Comparison of ENCODE assay signal across 18 cellular contexts in genomic region chr4:188423039-188423438, GRCh38.
A peak's percentile ranks its signal among the peaks of the same experiment; 100 is the strongest.
DNase-seq lines count a peak whose midpoint lies in the region; ATAC-seq, FAIRE-seq and TF ChIP-seq lines count a peak whose summit lies in the region.
"Had no signal": no experiment of that assay in that cellular context is flagged by ENCODE, and none has a peak within 500 bp of the region (broad histone marks: within the 10 kb centered on the region; RNA-seq: fewer than 3 reads in every experiment).

No MANE protein-coding gene starts in this region.

- POLR2A ChIA-PET in GM10248 (lab: Yijun Ruan, JAX) = no interaction called here

- H3K4me3 Mint-ChIP-seq in neural progenitor cell = no peak overlapping the region
- H3K4me3 Mint-ChIP-seq: H9 had no signal

- no peaks in the 10 kb centered on the region for H3F3A ChIP-seq in neural progenitor cell (ENCODE audit: low read depth)

- no peaks in the 10 kb centered on the region for H3K36me3 Mint-ChIP-seq in neural progenitor cell

- H3K27me3 ChIP-seq in neural progenitor cell = no peaks in the 10 kb centered on the region
- H3K27me3 ChIP-seq in pancreas = peaks cover 0 to 6% (median 0%) of the 10 kb centered on the region in 4 donors

- no peaks in the 10 kb centered on the region for H4K20me1 ChIP-seq in neural progenitor cell (ENCODE audit: low read depth)

- DNase-seq in COLO829 (ENCODE audit: low spot score) (peak; percentile 50), M059J (ENCODE audit: low read depth) (peak; percentile 59), epithelial cell of esophagus (ENCODE audit: low read depth) (peak; percentile 71), neural progenitor cell (ENCODE audit: low spot score) (no peak), NCI-H1930 (lab: John Stamatoyannopoulos, UW) (no peak), NOMO-1 treated with dmso at 0.1 percent for 144 hours (lab: John Stamatoyannopoulos, UW; ENCODE audit: unreplicated experiment) (no peak), pancreas (no peak), GM10248 (ENCODE audit: extremely low spot score) (no peak)
- DNase-seq: Caco-2, DMS79 treated with DMSO at 0.1 percent for 48 hours, H9, NCI-H1417 treated with DMSO at 0.1 percent for 48 hours, NCI-H2029 treated with DMSO at 0.1 percent for 48 hours, NCI-H748 treated with DMSO at 0.1 percent for 48 hours, Right ventricle myocardium superior had no signal

- H3K27ac ChIP-seq in neural progenitor cell = no peak overlapping the region
- H3K27ac ChIP-seq in pancreas = no peak overlapping the region

- WGBS in pancreas, 2 donors = 63 to 84% methylated on average over 4 of the region's 4 CpGs

- H3K9me3 Mint-ChIP-seq in neural progenitor cell = peaks cover 2% of the 10 kb centered on the region

- intact Hi-C loops in pancreas (cut with DNase I) = no loop called here

- H3K4me3 ChIP-seq in epithelial cell of esophagus (ENCODE audit: low read length) (no peak overlapping the region), neural progenitor cell (no peak overlapping the region), pancreas (no peak overlapping the region)
- H3K4me3 ChIP-seq: GM12878 had no signal

- no peak for ATAC-seq in pancreas
- ATAC-seq: GM12878, Panc1 had no signal

- no peak for FAIRE-seq in pancreas (lab: Jason Lieb, UNC)
- FAIRE-seq: G401.6, GM12878 had no signal

- H3K27me3 Mint-ChIP-seq in neural progenitor cell (ENCODE audit: insufficient read depth, low read depth) = peaks cover 2% of the 10 kb centered on the region

- no peak overlapping the region for H3K9ac ChIP-seq in neural progenitor cell

- peak overlapping the region; percentile 23 for H2AFZ ChIP-seq in neural progenitor cell (replicated peaks)

- H3K36me3 ChIP-seq in neural progenitor cell (peaks cover 5% of the 10 kb centered on the region), pancreas (no peaks in the 10 kb centered on the region)

- no peaks in the 10 kb centered on the region for H3K4me1 Mint-ChIP-seq in neural progenitor cell

- TF ChIP-seq CTCF in epithelial cell of esophagus (IDR thresholded peaks at IDR 0.05; ENCODE audit: insufficient read depth, low read depth, low read length, missing control alignments) (no peak), neural progenitor cell (IDR thresholded peaks at IDR 0.05) (no peak), pancreas (IDR thresholded peaks at IDR 0.05) (no peak), GM10248 (IDR thresholded peaks at IDR 0.05; ENCODE audit: control extremely low read depth, extremely low read depth, low read depth, missing control alignments) (no peak)

- H3K79me2 ChIP-seq in neural progenitor cell (ENCODE audit: low read depth) = no peaks in the 10 kb centered on the region

- no peak overlapping the region for H3K4me2 ChIP-seq in neural progenitor cell

- H3K4me1 ChIP-seq in neural progenitor cell (peaks cover 3% of the 10 kb centered on the region), pancreas (no peaks in the 10 kb centered on the region)

- H3K9me3 ChIP-seq in neural progenitor cell (ENCODE audit: low read depth) (peaks cover 7% of the 10 kb centered on the region), pancreas (no peaks in the 10 kb centered on the region)
- H3K9me3 ChIP-seq: Caco-2 had no signal

- CTCF ChIA-PET in GM10248 (lab: Yijun Ruan, JAX) = interaction anchor here (1.0 kb wide), 1 partner anchor 637 kb away, joined by 3 read pairs; no protein-coding TSS in a partner anchor

- H3K27ac Mint-ChIP-seq in neural progenitor cell = no peak overlapping the region
- H3K27ac Mint-ChIP-seq: H9 had no signal

Comparison
In these comparisons a context has a peak if more than half of its experiments do, and no peak if none do; other contexts are left out.
1. DNase-seq: peak in COLO829 (single experiment), M059J (single experiment) and epithelial cell of esophagus (single experiment); none in neural progenitor cell (single experiment), NCI-H1930 (0 of 2), NOMO-1 treated with dmso at 0.1 percent for 144 hours (single experiment), pancreas (0 of 6) and GM10248 (single experiment).